Comparison of ENCODE assay signal across 11 cellular contexts in the genomic region with DNA sequence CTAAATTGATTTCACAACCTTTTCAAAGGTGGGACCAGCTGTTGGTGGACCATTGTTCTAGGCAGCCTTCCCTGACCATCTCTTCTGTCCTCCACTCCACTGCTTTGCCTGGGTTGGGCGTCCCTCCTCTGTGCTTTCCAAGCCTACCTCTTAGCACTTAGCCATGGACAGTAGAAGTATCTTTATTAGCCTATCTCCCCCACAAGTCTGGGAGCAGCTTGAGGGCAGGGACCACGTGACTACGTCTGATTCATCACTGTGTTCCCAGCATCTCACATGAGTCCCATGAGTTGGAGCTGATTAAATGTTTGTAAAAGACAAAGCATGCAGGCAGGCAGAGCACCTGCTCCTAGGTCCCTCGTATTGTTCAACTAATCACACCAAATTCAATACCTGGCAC. TPM values are rescaled to one million over a fixed set of nuclear protein-coding genes. Genes with fewer than 3 reads are reported as not detected.
DNase-seq lines count a peak whose midpoint lies in the region; ATAC-seq, FAIRE-seq and TF ChIP-seq lines count a peak whose summit lies in the region.
"Had no signal": no experiment of that assay in that cellular context is flagged by ENCODE, and none has a peak within 500 bp of the region (broad histone marks: within the 10 kb centered on the region; RNA-seq: fewer than 3 reads in every experiment).

No MANE protein-coding gene starts in this region.

- ATAC-seq in foreskin keratinocyte (peak; percentile 75), HG03095 (IDR thresholded peaks at IDR 0.05; ENCODE audit: unreplicated experiment) (no peak)

- H3K4me3 ChIP-seq in esophagus squamous epithelium: no peak overlapping the region
- no peak overlapping the region for H3K4me3 ChIP-seq in tibial nerve
- H3K4me3 ChIP-seq: ascending aorta had no signal

- H3K27me3 ChIP-seq in foreskin keratinocyte (peaks cover 59% of the 10 kb centered on the region), esophagus squamous epithelium (peaks cover 0 to 18% (median 0%) of the 10 kb centered on the region in 4 donors), tibial nerve (peaks cover 0 to 28% of the 10 kb centered on the region in 2 donors)
- H3K27me3 ChIP-seq: ascending aorta had no signal

- no peak for FAIRE-seq in HTR-8/SVneo (lab: Jason Lieb, UNC)

- TF ChIP-seq CTCF in foreskin keratinocyte (conservative IDR thresholded peaks at IDR 0.05): no peak
- no peak for TF ChIP-seq CTCF in esophagus squamous epithelium (IDR thresholded peaks at IDR 0.05)
- no peak for TF ChIP-seq CTCF in tibial nerve (IDR thresholded peaks at IDR 0.05)

- 15 to 55% methylated on average over 4 of the region's 4 CpGs for whole genome bisulfite sequencing in esophagus squamous epithelium, 2 donors
- 27 to 72% methylated on average over 4 of the region's 4 CpGs for WGBS in tibial nerve, 2 donors

- intact Hi-C loops in esophagus squamous epithelium (cut with DNase I): no loop called here

- TF ChIP-seq POLR2A in esophagus squamous epithelium (IDR thresholded peaks at IDR 0.05): no peak
- no peak for TF ChIP-seq POLR2A in tibial nerve (IDR thresholded peaks at IDR 0.05)

- H3K27ac ChIP-seq in foreskin keratinocyte: no peak overlapping the region
- H3K27ac ChIP-seq in esophagus squamous epithelium: no peak overlapping the region
- no peak overlapping the region for H3K27ac ChIP-seq in tibial nerve
- H3K27ac ChIP-seq: ascending aorta had no signal

- DNase-seq in Ammon's horn (ENCODE audit: low spot score) (peak; percentile 59), HTR-8/SVneo (ENCODE audit: insufficient read length, low spot score) (peak; percentile 69), T1000 (lab: John Stamatoyannopoulos, UW) (peak; percentile 42), foreskin keratinocyte (peak; percentile 22 to 56), esophagus squamous epithelium (lab: John Stamatoyannopoulos, UW) (no peak), tibial nerve (ENCODE audit: low spot score in 2 of 2) (no peak), NCI-H128 (lab: John Stamatoyannopoulos, UW; ENCODE audit: unreplicated experiment) (no peak)

- H3K36me3 ChIP-seq in esophagus squamous epithelium: no peaks in the 10 kb centered on the region
- no peaks in the 10 kb centered on the region for H3K36me3 ChIP-seq in tibial nerve
- H3K36me3 ChIP-seq: ascending aorta had no signal

- no peak for TF ChIP-seq EP300 in tibial nerve (IDR thresholded peaks at IDR 0.05)

- no peaks in the 10 kb centered on the region for H3K4me1 ChIP-seq in foreskin keratinocyte
- H3K4me1 ChIP-seq in esophagus squamous epithelium: no peaks in the 10 kb centered on the region
- no peaks in the 10 kb centered on the region for H3K4me1 ChIP-seq in tibial nerve
- H3K4me1 ChIP-seq: ascending aorta had no signal

- H3K9me3 ChIP-seq in esophagus squamous epithelium (no peaks in the 10 kb centered on the region), tibial nerve (no peaks in the 10 kb centered on the region)
- H3K9me3 ChIP-seq: ascending aorta had no signal

RNA-seq across cellular contexts. Expression of a gene that starts 20.9 kb away (rescaled TPM):
- not detected in 2 replicates for total RNA-seq in foreskin keratinocyte
- polyA plus RNA-seq in foreskin keratinocyte: not detected in 2 replicates
- not detected for total RNA-seq in esophagus squamous epithelium
- total RNA-seq in tibial nerve: 1 to 10 TPM in 1 of 4 donors, not detected in 3; 1.8 TPM
- total RNA-seq: ascending aorta, NCI-H460, osteocyte had no signal

RNA-seq across cellular contexts. Expression of a gene that starts 21.1 kb away (rescaled TPM):
- 70.4 and 82.4 TPM in 2 replicates for total RNA-seq in foreskin keratinocyte
- polyA plus RNA-seq in foreskin keratinocyte: 129 and 142 TPM in 2 replicates
- 10 to 100 TPM; 40.6 to 48.0 (median 45.7) TPM for total RNA-seq in esophagus squamous epithelium
- total RNA-seq in tibial nerve: 10 to 100 TPM; 18.0 to 26.0 (median 22.5) TPM

RNA-seq across cellular contexts. Expression of a gene that starts 48.1 kb away (rescaled TPM):
- total RNA-seq in foreskin keratinocyte (0.11 and 0.44 TPM in 2 replicates), esophagus squamous epithelium (1 to 10 TPM in 1 of 4 donors, under 1 TPM in 2, not detected in 1; 0.53 to 4.6 (median 0.95) TPM), tibial nerve (10 to 100 TPM in 1 of 4 donors, 1 to 10 TPM in 3; 2.5 to 15.0 (median 6.5) TPM)
- 0.11 and 0.17 TPM in 2 replicates for polyA plus RNA-seq in foreskin keratinocyte
- total RNA-seq: osteocyte had no signal

Comparison
In these comparisons a context has a peak if more than half of its experiments do, and no peak if none do; other contexts are left out.
1. DNase-seq: peak in Ammon's horn (single experiment), HTR-8/SVneo (single experiment), T1000 (single experiment) and foreskin keratinocyte (2 of 2); none in esophagus squamous epithelium (single experiment), tibial nerve (0 of 2) and NCI-H128 (single experiment).